21 cellular contexts compared by ENCODE assay signal in the genomic region with DNA sequence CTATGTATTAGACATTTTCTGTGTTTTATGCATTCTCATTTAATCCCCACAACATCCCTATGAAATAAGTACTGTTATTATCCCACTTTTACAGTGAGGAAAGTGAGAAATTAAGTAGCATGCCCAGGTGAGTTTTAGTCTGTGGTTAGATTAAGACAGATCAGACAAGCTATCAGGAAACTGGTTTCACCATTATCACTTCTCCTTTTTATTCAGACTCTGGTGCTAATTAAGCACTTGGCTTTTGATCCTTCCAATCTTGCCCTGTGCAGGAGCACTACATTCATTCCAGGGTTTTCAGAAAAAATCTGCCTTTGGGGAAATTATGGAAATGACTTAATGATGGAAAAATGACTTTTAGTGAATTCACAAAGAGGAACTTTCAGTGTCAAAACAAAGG.
"Had no signal": no experiment of that assay in that cellular context is flagged by ENCODE, and none has a peak within 500 bp of the region (broad histone marks: within the 10 kb centered on the region; RNA-seq: fewer than 3 reads in every experiment).

No MANE protein-coding gene starts in this region.

- ATAC-seq: foreskin keratinocyte; left cardiac atrium; lower lobe of right lung; pancreas; right cardiac atrium; stimulated activated naive CD8-positive, alpha-beta T cell treated with anti-CD3 and anti-CD28 coated beads, Interleukin-15, Interleukin-2, amounts not matched to agents 100 U/mL and 50 U/mL, for 24 hours had no signal

- H3K9me3 Mint-ChIP-seq: nephron had no signal

- H3K27ac ChIP-seq: foreskin keratinocyte, left ventricle myocardium inferior, lower lobe of right lung, pancreas, tibial artery, uterus had no signal

- H3K27ac Mint-ChIP-seq: endodermal cell, immature natural killer cell, nephron, progenitor cell of endocrine pancreas had no signal

- H3K4me1 Mint-ChIP-seq: immature natural killer cell, nephron had no signal

- H3K36me3 Mint-ChIP-seq: immature natural killer cell had no signal

- DNase-seq: dermis blood vessel endothelial cell; endodermal cell; erythroblast; foreskin keratinocyte; immature natural killer cell; left cardiac atrium; left ventricle myocardium inferior; lower lobe of right lung; mesenchymal stem cell; occipital lobe; pancreas; right cardiac atrium; small intestine; stimulated activated CD4-positive, alpha-beta T cell treated with anti-CD3 and anti-CD28 coated beads, Interleukin-12 subunit alpha, Interleukin-12 subunit beta, amount 100 ng/mL, for 4 hours; stimulated activated CD4-positive, alpha-beta T cell treated with anti-CD3 and anti-CD28 coated beads, Interleukin-2, amount 100 ng/mL, for 48 hours; stimulated activated naive CD8-positive, alpha-beta T cell treated with anti-CD3 and anti-CD28 coated beads, Interleukin-15, Interleukin-2, amounts not matched to agents 100 U/mL and 50 U/mL, for 24 hours; tibial artery; upper lobe of left lung; uterus had no signal

- H3K4me3 Mint-ChIP-seq: endodermal cell, immature natural killer cell, nephron had no signal
